10 cellular contexts compared by ENCODE assay signal in genomic region chr1:55040083-55040952, GRCh38. TPM values are rescaled to one million over a fixed set of nuclear protein-coding genes. Genes with fewer than 3 reads are reported as not detected.
DNase-seq lines count a peak whose midpoint lies in the region; ATAC-seq, FAIRE-seq and TF ChIP-seq lines count a peak whose summit lies in the region.
"Had no signal": no experiment of that assay in that cellular context is flagged by ENCODE, and none has a peak within 500 bp of the region (broad histone marks: within the 10 kb centered on the region; RNA-seq: fewer than 3 reads in every experiment).

No MANE protein-coding gene starts in this region.

- H3K27ac ChIP-seq in left lung (peak overlapping the region in 1 of 2 donors; percentile 65), small intestine (ENCODE audit: low read depth in 1 of 2, low read length in 1 of 2) (peak overlapping the region in 1 of 2 donors; percentile 9)

- no peak for TF ChIP-seq CTCF in left lung (IDR thresholded peaks at IDR 0.05)

- H3K4me1 Mint-ChIP-seq in activated CD4-positive, alpha-beta memory T cell treated with anti-CD3 and anti-CD28 coated beads, Interleukin-2, amount 10 ng/mL, durations not matched to agents 7 days and 5 days, result no peaks in the 10 kb centered on the region

- peaks cover 0 to 32% of the 10 kb centered on the region in 2 donors for H3K4me1 ChIP-seq in left lung
- H3K4me1 ChIP-seq in small intestine (ENCODE audit: control insufficient read depth in 2 of 2, insufficient read depth in 1 of 2, low read depth in 1 of 2, low read length in 1 of 2), result no peaks in the 10 kb centered on the region

- H3K4me3 Mint-ChIP-seq in activated CD4-positive, alpha-beta memory T cell treated with anti-CD3 and anti-CD28 coated beads, Interleukin-2, amount 10 ng/mL, durations not matched to agents 7 days and 5 days, result no peak overlapping the region

- intact Hi-C loops in left lung (cut with DNase I), result no loop called here

- no peak overlapping the region for H3K27ac Mint-ChIP-seq in activated CD4-positive, alpha-beta memory T cell treated with anti-CD3 and anti-CD28 coated beads, Interleukin-2, amount 10 ng/mL, durations not matched to agents 7 days and 5 days

- peak overlapping the region; percentile 32 to 50 for H3K4me3 ChIP-seq in left lung
- H3K4me3 ChIP-seq in small intestine (ENCODE audit: low read depth in 1 of 2, low read length in 2 of 2), result peak overlapping the region; percentile 22 to 38

- whole genome bisulfite sequencing in small intestine, 3 donors, result 5 to 17% (median 7%) methylated on average over 47 to 49 of the region's 49 CpGs

- POLR2A ChIA-PET in activated CD4-positive, alpha-beta memory T cell treated with anti-CD3 and anti-CD28 coated beads, Interleukin-2, amount 10 ng/mL, durations not matched to agents 7 days and 5 days (lab: Charles Lee), result no interaction called here

- H3K36me3 ChIP-seq in left lung, result no peaks in the 10 kb centered on the region
- H3K36me3 ChIP-seq in small intestine (ENCODE audit: control insufficient read depth in 2 of 2, insufficient read depth in 2 of 2, low read length in 2 of 2), result no peaks in the 10 kb centered on the region

- H3K9me3 Mint-ChIP-seq in activated CD4-positive, alpha-beta memory T cell treated with anti-CD3 and anti-CD28 coated beads, Interleukin-2, amount 10 ng/mL, durations not matched to agents 7 days and 5 days, result no peaks in the 10 kb centered on the region

- H3K9me3 ChIP-seq in left lung, result no peaks in the 10 kb centered on the region
- H3K9me3 ChIP-seq in small intestine (ENCODE audit: control insufficient read depth, low read depth), result no peaks in the 10 kb centered on the region

- peak; percentile 57 for ATAC-seq in left lung

- FAIRE-seq in small intestine (lab: Jason Lieb, UNC), result no peak

- H3K27me3 ChIP-seq in left lung, result peaks cover 17 to 60% of the 10 kb centered on the region in 2 donors
- H3K27me3 ChIP-seq in small intestine (ENCODE audit: control insufficient read depth in 2 of 2, insufficient read depth in 2 of 2, low read length in 2 of 2), result peaks cover 0 to 8% of the 10 kb centered on the region in 2 donors

- CTCF ChIA-PET in activated CD4-positive, alpha-beta memory T cell treated with anti-CD3 and anti-CD28 coated beads, Interleukin-2, amount 10 ng/mL, durations not matched to agents 7 days and 5 days (lab: Charles Lee), result no interaction called here

- DNase-seq in NCI-H2171 (lab: John Stamatoyannopoulos, UW) (peak; percentile 54), cerebellar cortex (ENCODE audit: low spot score) (peak; percentile 43), left lung (peak in 1 of 2 donors; percentile 31), small intestine (peak; percentile 22), AML-193 (lab: John Stamatoyannopoulos, UW) (no peak)
- no peak for DNase-seq in activated CD4-positive, alpha-beta memory T cell treated with anti-CD3 and anti-CD28 coated beads, Interleukin-2, amount 10 ng/mL, durations not matched to agents 7 days and 5 days
- no peak for DNase-seq in activated CD4-positive, alpha-beta T cell treated with anti-CD3 and anti-CD28 coated beads, Interleukin-2, amount 50 U/mL, for 48 hours
- DNase-seq in activated T-cell treated with anti-CD3 and anti-CD28 coated beads, Interleukin-2, amount 50 U/mL, for 48 hours, result no peak

- peaks cover 63% of the 10 kb centered on the region for H3K27me3 Mint-ChIP-seq in activated CD4-positive, alpha-beta memory T cell treated with anti-CD3 and anti-CD28 coated beads, Interleukin-2, amount 10 ng/mL, durations not matched to agents 7 days and 5 days

- H3K36me3 Mint-ChIP-seq in activated CD4-positive, alpha-beta memory T cell treated with anti-CD3 and anti-CD28 coated beads, Interleukin-2, amount 10 ng/mL, durations not matched to agents 7 days and 5 days (ENCODE audit: low read depth), result no peaks in the 10 kb centered on the region

RNA-seq across cellular contexts. Expression of gene PCSK9, which starts 1.0 kb away (rescaled TPM):
- 10 to 100 TPM; 18.7 to 55.0 TPM for total RNA-seq in left lung
- 10 to 100 TPM in 1 of 3 donors, under 1 TPM in 2; 0.45 to 24.2 (median 0.54) TPM for polyA plus RNA-seq in small intestine
- under 1 TPM; 0.05 to 0.18 TPM for total RNA-seq in activated CD4-positive, alpha-beta memory T cell treated with anti-CD3 and anti-CD28 coated beads, Interleukin-2, amount 10 ng/mL, durations not matched to agents 7 days and 5 days
- total RNA-seq: RPMI7951 had no signal

RNA-seq across cellular contexts. Expression of gene BSND, which starts 41.6 kb away (rescaled TPM):
- not detected for total RNA-seq in left lung
- polyA plus RNA-seq in small intestine, result under 1 TPM in 1 of 3 donors, not detected in 2; 0.01 TPM
- under 1 TPM; 0.08 to 0.13 TPM for total RNA-seq in activated CD4-positive, alpha-beta memory T cell treated with anti-CD3 and anti-CD28 coated beads, Interleukin-2, amount 10 ng/mL, durations not matched to agents 7 days and 5 days
- total RNA-seq: RPMI7951, ureter had no signal

RNA-seq across cellular contexts. Expression of gene TMEM61, which starts 59.9 kb away (rescaled TPM):
- total RNA-seq in left lung, result 1 to 10 TPM; 1.5 to 1.6 TPM
- 1 to 10 TPM; 2.2 to 6.7 (median 5.4) TPM for polyA plus RNA-seq in small intestine
- not detected for total RNA-seq in activated CD4-positive, alpha-beta memory T cell treated with anti-CD3 and anti-CD28 coated beads, Interleukin-2, amount 10 ng/mL, durations not matched to agents 7 days and 5 days
- total RNA-seq: RPMI7951 had no signal

Comparison
In these comparisons a context has a peak if more than half of its experiments do, and no peak if none do; other contexts are left out.
1. DNase-seq: peak in NCI-H2171 (single experiment), cerebellar cortex (single experiment) and small intestine (single experiment); none in activated CD4-positive, alpha-beta memory T cell treated with anti-CD3 and anti-CD28 coated beads, Interleukin-2, amount 10 ng/mL, durations not matched to agents 7 days and 5 days (single experiment), activated CD4-positive, alpha-beta T cell treated with anti-CD3 and anti-CD28 coated beads, Interleukin-2, amount 50 U/mL, for 48 hours (0 of 2), activated T-cell treated with anti-CD3 and anti-CD28 coated beads, Interleukin-2, amount 50 U/mL, for 48 hours (0 of 2) and AML-193 (0 of 2).
2. RNA of gene PCSK9, which starts 1.0 kb away (total RNA-seq): 18.7 to 55.0 TPM in left lung; 0.05 to 0.18 TPM in activated CD4-positive, alpha-beta memory T cell treated with anti-CD3 and anti-CD28 coated beads, Interleukin-2, amount 10 ng/mL, durations not matched to agents 7 days and 5 days; every median in the first group is over 10 times any median in the second.